Comparison of ENCODE assay signal across 15 cellular contexts in genomic region chr13:88937381-88937780, GRCh38.
A peak's percentile ranks its signal among the peaks of the same experiment; 100 is the strongest.
DNase-seq lines count a peak whose midpoint lies in the region; ATAC-seq and TF ChIP-seq lines count a peak whose summit lies in the region.
"Had no signal": no experiment of that assay in that cellular context is flagged by ENCODE, and none has a peak within 500 bp of the region (broad histone marks: within the 10 kb centered on the region; RNA-seq: fewer than 3 reads in every experiment).

No MANE protein-coding gene starts in this region.

- DNase-seq in NCI-H2171 treated with DMSO at 0.1 percent for 48 hours (lab: John Stamatoyannopoulos, UW) (peak; percentile 12), NCI-H2171 (lab: John Stamatoyannopoulos, UW) (no peak), MV-4-11 (lab: John Stamatoyannopoulos, UW) (peak; percentile 46), NCI-H82 (lab: John Stamatoyannopoulos, UW) (peak; percentile 87), glutamatergic neuron (peak; percentile 41), putamen (ENCODE audit: low spot score) (no peak)
- DNase-seq: ACHN; Caco-2; CD8-positive, alpha-beta memory T cell; DMS79; GOT3; H9 had no signal

- H3K4me1 Mint-ChIP-seq in glutamatergic neuron (ENCODE audit: low read depth, unreplicated experiment), result peaks cover 14% of the 10 kb centered on the region
- H3K4me1 Mint-ChIP-seq: H9 had no signal

- peak overlapping the region; percentile 26 for H3K4me3 Mint-ChIP-seq in glutamatergic neuron (ENCODE audit: unreplicated experiment)
- H3K4me3 Mint-ChIP-seq: CD14-positive monocyte; CD8-positive, alpha-beta memory T cell; H9 had no signal

- H3K36me3 Mint-ChIP-seq in glutamatergic neuron (ENCODE audit: unreplicated experiment), result no peaks in the 10 kb centered on the region
- H3K36me3 Mint-ChIP-seq: CD14-positive monocyte had no signal

- H3K27ac Mint-ChIP-seq in glutamatergic neuron (ENCODE audit: unreplicated experiment), result peak overlapping the region; percentile 91
- H3K27ac Mint-ChIP-seq: CD14-positive monocyte; CD8-positive, alpha-beta memory T cell; H9 had no signal

- no peak for ATAC-seq in HG02973 (IDR thresholded peaks at IDR 0.05; ENCODE audit: unreplicated experiment)
- no peak for ATAC-seq in GM21360 (IDR thresholded peaks at IDR 0.05; ENCODE audit: unreplicated experiment)

- H3K9me3 Mint-ChIP-seq in glutamatergic neuron (ENCODE audit: unreplicated experiment), result peaks cover 4% of the 10 kb centered on the region
- H3K9me3 Mint-ChIP-seq: H9 had no signal

- no peak for TF ChIP-seq CTCF in glutamatergic neuron (IDR thresholded peaks at IDR 0.05; ENCODE audit: partially characterized antibody, unreplicated experiment)

- no peaks in the 10 kb centered on the region for H3K27me3 Mint-ChIP-seq in glutamatergic neuron (ENCODE audit: unreplicated experiment)
- H3K27me3 Mint-ChIP-seq: CD8-positive, alpha-beta memory T cell had no signal

Comparison
In these comparisons a context has a peak if more than half of its experiments do, and no peak if none do; other contexts are left out.
1. DNase-seq: peak in NCI-H2171 treated with DMSO at 0.1 percent for 48 hours (single experiment), MV-4-11 (single experiment), NCI-H82 (single experiment) and glutamatergic neuron (single experiment); none in NCI-H2171 (single experiment) and putamen (single experiment).